In genomic region chr14:19386996-19387395, GRCh38 we compare ENCODE assay signal across 4 cellular contexts. TPM values are rescaled to one million over a fixed set of nuclear protein-coding genes. Genes with fewer than 3 reads are reported as not detected.
"Had no signal": no experiment of that assay in that cellular context is flagged by ENCODE, and none has a peak within 500 bp of the region (broad histone marks: within the 10 kb centered on the region; RNA-seq: fewer than 3 reads in every experiment).

No MANE protein-coding gene starts in this region.

RNA-seq across cellular contexts. Expression of gene POTEG, which starts 47.1 kb away (rescaled TPM):
- total RNA-seq: LHCN-M2, M059J, MCF 10A, NCI-H460 had no signal
